7 cellular contexts compared by ENCODE assay signal in genomic region chr2:39837856-39838453, GRCh38. TPM values are rescaled to one million over a fixed set of nuclear protein-coding genes. Genes with fewer than 3 reads are reported as not detected.
DNase-seq lines count a peak whose midpoint lies in the region; ATAC-seq and TF ChIP-seq lines count a peak whose summit lies in the region.

No MANE protein-coding gene starts in this region.

- no peak overlapping the region for H3K9ac ChIP-seq in smooth muscle cell (ENCODE audit: low read depth)

- H3K9me3 ChIP-seq in OCI-LY7 (ENCODE audit: low read length), result peaks cover 29% of the 10 kb centered on the region
- H3K9me3 ChIP-seq in smooth muscle cell (replicated peaks; ENCODE audit: low read depth), result peaks cover 13% of the 10 kb centered on the region

- H3K4me2 ChIP-seq in OCI-LY7 (ENCODE audit: low read length) (no peak overlapping the region), smooth muscle cell (no peak overlapping the region)

- 47% methylated on average over 6 of the region's 6 CpGs for WGBS in smooth muscle cell (ENCODE audit: low lambda C conversion rate)

- CTCF ChIA-PET in OCI-LY7 (lab: Charles Lee; ENCODE audit: unreplicated experiment), result interaction anchor here (1.2 kb wide), 1 partner anchor 14 kb away, joined by 5 read pairs; no protein-coding TSS in a partner anchor

- in situ Hi-C loops in G401 (cut with HindIII; ENCODE audit: low sequenced_read_pairs), result no loop called here

- H3K27me3 ChIP-seq in smooth muscle cell (ENCODE audit: low read depth), result no peaks in the 10 kb centered on the region

- TF ChIP-seq CTCF in OCI-LY7 (conservative IDR thresholded peaks at IDR 0.05; ENCODE audit: low read length) (peak; percentile 99), smooth muscle cell (IDR thresholded peaks at IDR 0.05; ENCODE audit: borderline replicate concordance, insufficient read depth, poor library complexity, severe bottlenecking) (peak; percentile 53)

- BruUV-seq in OCI-LY7 (replicated peaks; lab: Mats Ljungman, UMichigan), result no TSS peak

- ATAC-seq in GM19372 (IDR thresholded peaks at IDR 0.05; ENCODE audit: low read depth, unreplicated experiment) (peak; percentile 87), HG03159 (IDR thresholded peaks at IDR 0.05; ENCODE audit: unreplicated experiment) (peak; percentile 97)

- H2AFZ ChIP-seq in OCI-LY7 (ENCODE audit: low read length) (peak overlapping the region; percentile 48; the same call in 1 of the 2 replicates), smooth muscle cell (ENCODE audit: low read depth) (no peak overlapping the region)

- intact Hi-C loops in OCI-LY7 (cut with micrococcal nuclease; ENCODE audit: unreplicated experiment), result loop anchor here (2.0 to 5.0 kb wide), 3 partner anchors 15 to 461 kb away; no protein-coding TSS in a partner anchor

- H3K4me3 ChIP-seq in OCI-LY7 (ENCODE audit: low read depth, low read length, poor library complexity, severe bottlenecking), result no peak overlapping the region
- no peak overlapping the region for H3K4me3 ChIP-seq in smooth muscle cell

- POLR2A ChIA-PET in OCI-LY7 (lab: Charles Lee), result interaction anchor here (0.5 to 2.1 kb wide), 6 partner anchors 9 to 1482 kb away, joined by 3 to 12 read pairs (median 5); no protein-coding TSS in a partner anchor

- H4K20me1 ChIP-seq in OCI-LY7 (ENCODE audit: insufficient read depth, low read length) (no peaks in the 10 kb centered on the region), smooth muscle cell (ENCODE audit: low read depth) (no peaks in the 10 kb centered on the region)

- peak; percentile 11 for DNase-seq in G401 (ENCODE audit: low spot score)
- DNase-seq in OCI-LY7 (ENCODE audit: low spot score), result peak; percentile 78
- DNase-seq in fibroblast of gingiva (ENCODE audit: low read depth), result peak; percentile 37
- no peak for DNase-seq in smooth muscle cell (lab: John Stamatoyannopoulos, UW; ENCODE audit: unreplicated experiment)
- DNase-seq in caudate nucleus (lab: John Stamatoyannopoulos, UW), result no peak

- H3K4me1 ChIP-seq in OCI-LY7 (ENCODE audit: insufficient read depth, low read length, poor library complexity, severe bottlenecking) (peaks cover 17% of the 10 kb centered on the region), smooth muscle cell (ENCODE audit: low read depth) (no peaks in the 10 kb centered on the region)

- no peak overlapping the region for H3K27ac ChIP-seq in OCI-LY7 (ENCODE audit: low read depth, low read length, poor library complexity, severe bottlenecking)
- no peak overlapping the region for H3K27ac ChIP-seq in smooth muscle cell (ENCODE audit: low read depth)
- no peak overlapping the region for H3K27ac ChIP-seq in caudate nucleus (ENCODE audit: low read depth, low read length)

- no peaks in the 10 kb centered on the region for H3F3A ChIP-seq in smooth muscle cell (ENCODE audit: low read depth)

- no peaks in the 10 kb centered on the region for H3K9me2 ChIP-seq in OCI-LY7 (ENCODE audit: insufficient read depth, low read length)

- H3K79me2 ChIP-seq in OCI-LY7 (ENCODE audit: insufficient read depth, low read depth, low read length) (no peaks in the 10 kb centered on the region), smooth muscle cell (ENCODE audit: low read depth) (no peaks in the 10 kb centered on the region)

- H3K36me3 ChIP-seq in OCI-LY7 (ENCODE audit: insufficient read depth, low read length) (no peaks in the 10 kb centered on the region; the same call in 1 of the 2 replicates), smooth muscle cell (ENCODE audit: low read depth) (peaks cover 3% of the 10 kb centered on the region)

RNA-seq across cellular contexts. Expression of gene THUMPD2, which starts 58.9 kb away (rescaled TPM):
- total RNA-seq in G401 (2014; rRNA removed; shearing (Covaris generic)), result 17.4 and 22.2 TPM in 2 replicates
- total RNA-seq in OCI-LY7 (2014; rRNA removed; shearing (Covaris generic)), result 21.4 and 24.6 TPM in 2 replicates
- total RNA-seq in OCI-LY7 (2022) (18.3 and 18.4 TPM in 2 replicates), smooth muscle cell (18.6 and 18.8 TPM in 2 replicates)
- 13.1 and 14.5 TPM in 2 replicates for polyA plus RNA-seq in smooth muscle cell

Comparison
In these comparisons a context has a peak if more than half of its experiments do, and no peak if none do; other contexts are left out.
1. DNase-seq: peak in G401 (single experiment), OCI-LY7 (single experiment) and fibroblast of gingiva (single experiment); none in smooth muscle cell (single experiment) and caudate nucleus (0 of 61).